In the genomic region with DNA sequence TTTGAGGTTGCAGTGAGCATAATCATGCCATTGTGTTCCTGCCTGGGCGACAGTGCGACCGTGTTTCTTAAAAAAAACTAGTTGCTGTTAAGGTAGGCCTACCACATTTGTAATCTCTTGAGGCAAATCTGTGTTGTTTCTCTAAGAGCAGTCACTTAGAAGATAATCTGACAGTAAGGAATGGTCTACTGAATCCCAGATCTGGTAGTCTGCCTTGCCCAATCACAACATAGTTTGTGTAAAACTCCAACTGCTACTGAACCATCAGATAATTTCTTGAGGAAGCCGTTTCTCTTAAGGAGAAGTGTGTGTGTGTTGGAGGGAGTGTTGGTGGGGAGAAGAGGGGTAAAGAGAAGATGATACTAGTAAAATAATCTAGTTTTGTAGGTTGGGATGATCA, we compare ENCODE assay signal across 1 cellular context.
TF ChIP-seq lines count a peak whose summit lies in the region.

No MANE protein-coding gene starts in this region.

TF ChIP-seq in HEK293, 187 proteins besides CTCF, POLR2A, EP300 and RAD21 (continued from another document):
- TF ChIP-seq, protein P1, sequence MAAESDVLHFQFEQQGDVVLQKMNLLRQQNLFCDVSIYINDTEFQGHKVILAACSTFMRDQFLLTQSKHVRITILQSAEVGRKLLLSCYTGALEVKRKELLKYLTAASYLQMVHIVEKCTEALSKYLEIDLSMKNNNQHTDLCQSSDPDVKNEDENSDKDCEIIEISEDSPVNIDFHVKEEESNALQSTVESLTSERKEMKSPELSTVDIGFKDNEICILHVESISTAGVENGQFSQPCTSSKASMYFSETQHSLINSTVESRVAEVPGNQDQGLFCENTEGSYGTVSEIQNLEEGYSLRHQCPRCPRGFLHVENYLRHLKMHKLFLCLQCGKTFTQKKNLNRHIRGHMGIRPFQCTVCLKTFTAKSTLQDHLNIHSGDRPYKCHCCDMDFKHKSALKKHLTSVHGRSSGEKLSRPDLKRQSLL (tag by site-specific recombination; IDR thresholded peaks at IDR 0.05), result no peak
